Comparison of ENCODE assay signal across 11 cellular contexts in the genomic region with DNA sequence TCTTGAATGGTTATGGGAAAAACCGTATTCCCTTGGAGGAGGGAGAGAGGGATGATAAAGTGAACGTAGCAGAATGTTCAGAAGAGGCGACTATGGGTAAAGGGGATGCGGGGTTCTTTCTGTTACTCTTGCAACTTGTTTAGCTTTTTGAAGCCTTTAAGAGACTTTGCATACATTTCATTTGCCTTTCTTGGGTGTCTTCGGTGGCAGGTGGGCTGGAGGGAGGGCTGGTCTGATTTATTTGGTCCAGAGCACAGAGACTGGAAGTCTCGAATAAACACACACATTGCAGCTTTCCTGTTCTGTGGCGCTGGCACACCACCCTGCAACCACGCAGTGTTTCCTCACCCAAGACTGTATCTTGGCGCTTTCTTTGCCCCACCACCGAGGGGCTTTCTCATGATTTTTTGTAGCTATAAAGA. TPM values are rescaled to one million over a fixed set of nuclear protein-coding genes. Genes with fewer than 3 reads are reported as not detected.
DNase-seq lines count a peak whose midpoint lies in the region; ATAC-seq, FAIRE-seq and TF ChIP-seq lines count a peak whose summit lies in the region.
"Had no signal": no experiment of that assay in that cellular context is flagged by ENCODE, and none has a peak within 500 bp of the region (broad histone marks: within the 10 kb centered on the region; RNA-seq: fewer than 3 reads in every experiment).

No MANE protein-coding gene starts in this region.

- H3K4me3 ChIP-seq in GM12865 (ENCODE audit: low read depth, low read length): no peak overlapping the region
- no peak overlapping the region for H3K4me3 ChIP-seq in kidney (ENCODE audit: low read length in 2 of 2)

- H3K9me3 ChIP-seq in kidney (ENCODE audit: control insufficient read depth in 1 of 2, low read length in 2 of 2): no peaks in the 10 kb centered on the region

- H3K4me1 ChIP-seq in kidney (ENCODE audit: control insufficient read depth in 1 of 2, insufficient read depth in 1 of 2, low read depth in 1 of 2, low read length in 2 of 2): no peaks in the 10 kb centered on the region

- H3K9ac ChIP-seq in kidney (ENCODE audit: low read length in 2 of 2): no peak overlapping the region

- DNase-seq in GM12865 (ENCODE audit: low read depth) (peak; percentile 76), NAMALWA (ENCODE audit: low spot score) (peak; percentile 88), mesenteric fat pad (ENCODE audit: low spot score) (peak; percentile 33), kidney (no peak)
- no peak for DNase-seq in stimulated activated CD4-positive, alpha-beta T cell treated with anti-CD3 and anti-CD28 coated beads, Interleukin-1b, Interleukin-23, amount 100 ng/mL, for 48 hours
- DNase-seq: Calu3; effector CD4-positive, alpha-beta T cell; NCI-H1930 had no signal

- no peak overlapping the region for H3K27ac ChIP-seq in kidney (ENCODE audit: low read depth in 2 of 2, low read length in 2 of 2)

- peaks cover 20 to 35% of the 10 kb centered on the region in 2 donors for H3K36me3 ChIP-seq in kidney (ENCODE audit: control insufficient read depth in 1 of 2, insufficient read depth in 2 of 2, low read length in 2 of 2)

- intact Hi-C loops in kidney (cut with DNase I): no loop called here

- peak; percentile 57 for ATAC-seq in GM19324 (IDR thresholded peaks at IDR 0.05; ENCODE audit: low FRiP score, unreplicated experiment)
- no peak for ATAC-seq in GM21381 (IDR thresholded peaks at IDR 0.05; ENCODE audit: unreplicated experiment)
- ATAC-seq: left lobe of liver had no signal

- TF ChIP-seq CTCF in GM12865 (IDR thresholded peaks at IDR 0.05; ENCODE audit: insufficient read depth, low read depth, low read length, missing control alignments) (no peak), kidney (IDR thresholded peaks at IDR 0.05; ENCODE audit: borderline replicate concordance, extremely low read depth, insufficient read depth) (no peak)

- no peak for FAIRE-seq in kidney (lab: Jason Lieb, UNC)

RNA-seq across cellular contexts. Expression of a gene that starts 23.2 kb away (rescaled TPM):
- total RNA-seq in mesenteric fat pad (10.8 TPM), kidney (16.3 TPM)
- polyA plus RNA-seq in kidney (ENCODE audit: insufficient read depth, low read depth, low replicate concordance): 10.3 TPM

RNA-seq across cellular contexts. Expression of a gene that starts 26.5 kb away (rescaled TPM):
- not detected for total RNA-seq in mesenteric fat pad
- 0.50 TPM for total RNA-seq in kidney
- not detected for polyA plus RNA-seq in kidney (ENCODE audit: insufficient read depth, low read depth, low replicate concordance)
- total RNA-seq: Calu3, left lobe of liver had no signal

RNA-seq across cellular contexts. Expression of a gene that starts 28.7 kb away (rescaled TPM):
- total RNA-seq in mesenteric fat pad: 53.4 TPM
- total RNA-seq in kidney: 56.8 TPM
- polyA plus RNA-seq in kidney (ENCODE audit: insufficient read depth, low read depth, low replicate concordance): 16.1 TPM

Comparison
In these comparisons a context has a peak if more than half of its experiments do, and no peak if none do; other contexts are left out.
1. DNase-seq: peak in GM12865 (single experiment), NAMALWA (single experiment) and mesenteric fat pad (single experiment); none in stimulated activated CD4-positive, alpha-beta T cell treated with anti-CD3 and anti-CD28 coated beads, Interleukin-1b, Interleukin-23, amount 100 ng/mL, for 48 hours (single experiment) and kidney (single experiment).